Comparison of ENCODE assay signal across 16 cellular contexts in genomic region chr13:40058757-40059236, GRCh38.
DNase-seq lines count a peak whose midpoint lies in the region; ATAC-seq and TF ChIP-seq lines count a peak whose summit lies in the region.
"Had no signal": no experiment of that assay in that cellular context is flagged by ENCODE, and none has a peak within 500 bp of the region (broad histone marks: within the 10 kb centered on the region; RNA-seq: fewer than 3 reads in every experiment).

No MANE protein-coding gene starts in this region.

- H3K27me3 ChIP-seq in foreskin keratinocyte, result no peaks in the 10 kb centered on the region
- H3K27me3 ChIP-seq: BLaER1 treated with 17β-estradiol and CSF1 and Interleukin-3, amounts not matched to agents 10 nM and 100 nM had no signal

- TF ChIP-seq CTCF in GM10266 (IDR thresholded peaks at IDR 0.05; ENCODE audit: control insufficient read depth, insufficient read depth, low read depth, missing control alignments) (no peak), foreskin keratinocyte (conservative IDR thresholded peaks at IDR 0.05) (no peak)

- peak overlapping the region; percentile 73 for H3K27ac ChIP-seq in foreskin keratinocyte
- H3K27ac ChIP-seq: BLaER1 treated with 17β-estradiol and CSF1 and Interleukin-3, amounts not matched to agents 10 nM and 100 nM; coronary artery; PC-9 had no signal

- ATAC-seq in GM18868 (IDR thresholded peaks at IDR 0.05; ENCODE audit: unreplicated experiment), result peak; percentile 22
- ATAC-seq in foreskin keratinocyte, result no peak
- ATAC-seq: T-cell had no signal

- H3K4me1 ChIP-seq in foreskin keratinocyte, result peaks cover 30% of the 10 kb centered on the region

- peak; percentile 14 for DNase-seq in GM10266 (ENCODE audit: extremely low spot score)
- peak; percentile 4 for DNase-seq in NCI-H2029 treated with DMSO at 0.1 percent for 48 hours (lab: John Stamatoyannopoulos, UW)
- DNase-seq in foreskin keratinocyte, result no peak
- no peak for DNase-seq in hepatic stellate cell (ENCODE audit: low spot score)
- no peak for DNase-seq in OCI-M1 (lab: John Stamatoyannopoulos, UW)
- no peak for DNase-seq in SIG-M5 treated with dmso at 0.1 percent for 504 hours (lab: John Stamatoyannopoulos, UW; ENCODE audit: unreplicated experiment)
- DNase-seq: activated CD4-positive, alpha-beta T cell treated with anti-CD3 and anti-CD28 coated beads, Interleukin-2, amount 50 U/mL, for 1 hour; EL; islet precursor cell; NCI-H2227 treated with DMSO at 0.1 percent for 48 hours; PC-9; stimulated activated CD4-positive, alpha-beta T cell treated with anti-CD3 and anti-CD28 coated beads, Interleukin-4, amount 100 ng/mL, for 1 hour; T-cell had no signal

Comparison
In these comparisons a context has a peak if more than half of its experiments do, and no peak if none do; other contexts are left out.
1. DNase-seq: peak in GM10266 (single experiment) and NCI-H2029 treated with DMSO at 0.1 percent for 48 hours (single experiment); none in foreskin keratinocyte (0 of 2), hepatic stellate cell (single experiment), OCI-M1 (single experiment) and SIG-M5 treated with dmso at 0.1 percent for 504 hours (single experiment).